7 cellular contexts compared by ENCODE assay signal in genomic region chr6:146812811-146813321, GRCh38.
DNase-seq lines count a peak whose midpoint lies in the region; ATAC-seq and TF ChIP-seq lines count a peak whose summit lies in the region.
"Not testable (repeated sequence)": the region's sequence is repeated elsewhere in the genome, so short reads cannot be mapped to it uniquely, and the experiment has no call there.

No MANE protein-coding gene starts in this region.

- H2BK12ac ChIP-seq in trophoblast cell (ENCODE audit: low read length), result not testable (repeated sequence)

- intact Hi-C loops in left cardiac atrium (cut with DNase I), result not testable (repeated sequence)

- not testable (repeated sequence) for H3K27me3 ChIP-seq in trophoblast cell (ENCODE audit: insufficient read depth, low read length)

- peaks cover 25% of the 10 kb centered on the region for H3K4me1 ChIP-seq in mesodermal cell (ENCODE audit: control insufficient read depth, insufficient read depth, low read length, poor library complexity, severe bottlenecking)
- H3K4me1 ChIP-seq in trophoblast cell (ENCODE audit: control insufficient read depth in 1 of 2, insufficient read depth in 2 of 2, low read length in 2 of 2), result not testable (repeated sequence)

- peak overlapping the region; percentile 60 for H2BK120ac ChIP-seq in trophoblast cell (ENCODE audit: insufficient read depth, low read length, poor library complexity)

- H3K79me2 ChIP-seq in trophoblast cell (ENCODE audit: control insufficient read depth, insufficient read depth, low read length, poor library complexity), result not testable (repeated sequence)

- peak overlapping the region; percentile 73 for H2BK5ac ChIP-seq in trophoblast cell (ENCODE audit: low read depth, low read length, poor library complexity)

- H4K91ac ChIP-seq in trophoblast cell (ENCODE audit: low read depth, low read length), result not testable (repeated sequence)

- not testable (repeated sequence) for H4K12ac ChIP-seq in trophoblast cell (ENCODE audit: low read depth, low read length)

- not testable (repeated sequence) for H3K4me2 ChIP-seq in trophoblast cell (ENCODE audit: low read length)

- not testable (repeated sequence) for ATAC-seq in WTC11
- peak; percentile 53 to 54 for ATAC-seq in left cardiac atrium

- H2AK5ac ChIP-seq in trophoblast cell (ENCODE audit: low read length), result not testable (repeated sequence)

- not testable (repeated sequence) for H3K9me3 ChIP-seq in mesodermal cell (ENCODE audit: control insufficient read depth, low read length); trophoblast cell (ENCODE audit: insufficient read depth, low read depth, low read length)

- POLR2A ChIA-PET in WTC11 (lab: Charles Lee), result not testable (repeated sequence)

- not testable (repeated sequence) for H3K4me3 Mint-ChIP-seq in WTC11

- not testable (repeated sequence) for H3K23ac ChIP-seq in trophoblast cell (ENCODE audit: low read length)

- H3K4me1 Mint-ChIP-seq in WTC11, result not testable (repeated sequence)

- not testable (repeated sequence) for H3K4me3 ChIP-seq in mesodermal cell (ENCODE audit: extremely low read depth, insufficient read depth, low read length, poor library complexity, severe bottlenecking); trophoblast cell (ENCODE audit: low read depth, low read length)

- H3K79me1 ChIP-seq in trophoblast cell (ENCODE audit: low read length), result peaks cover 22% of the 10 kb centered on the region

- 86 to 92% methylated on average over 2 of the region's 6 CpGs for WGBS in mesodermal cell (ENCODE audit: insufficient coverage in 2 of 2), 2 experiments
- WGBS in trophoblast cell (ENCODE audit: extremely low coverage, insufficient coverage, insufficient read length), result no CpG with 5 or more reads among the region's 6 CpGs

- H3K36me3 ChIP-seq in mesodermal cell (ENCODE audit: control insufficient read depth, insufficient read depth, low read length); trophoblast cell (ENCODE audit: control insufficient read depth in 1 of 2, insufficient read depth in 2 of 2, low read length in 2 of 2): not testable (repeated sequence)

- not testable (repeated sequence) for H3K9ac ChIP-seq in trophoblast cell (ENCODE audit: low read length)

- not testable (repeated sequence) for H3K4ac ChIP-seq in trophoblast cell (ENCODE audit: low read depth, low read length)

- DNase-seq in EL (peak; percentile 38), LHCN-M2 (ENCODE audit: low read depth) (peak; percentile 35), brain pericyte (ENCODE audit: low read depth, low spot score) (peak; percentile 8), trophoblast cell (peak; percentile 9 to 54)
- not testable (repeated sequence) for DNase-seq in WTC11 (ENCODE audit: low spot score); left cardiac atrium

- not testable (repeated sequence) for TF ChIP-seq CTCF in WTC11 (IDR thresholded peaks at IDR 0.05)

- H3K36me3 Mint-ChIP-seq in WTC11, result not testable (repeated sequence)

- H3K27me3 Mint-ChIP-seq in WTC11 (ENCODE audit: low read depth), result not testable (repeated sequence)

- H3K9me3 Mint-ChIP-seq in WTC11, result not testable (repeated sequence)

- CTCF ChIA-PET in WTC11 (lab: Charles Lee), result not testable (repeated sequence)

- 0 out of 2 replicates have a peak overlapping the region, but pooled peaks have one; percentile 45 for H3K27ac Mint-ChIP-seq in WTC11

- H4K8ac ChIP-seq in trophoblast cell (ENCODE audit: low read depth, low read length), result not testable (repeated sequence)

- H3K27ac ChIP-seq in mesodermal cell (ENCODE audit: low read depth, low read length, severe bottlenecking) (peak overlapping the region; percentile 73), trophoblast cell (ENCODE audit: low read depth, low read length) (peak overlapping the region; percentile 96)

- H2AFZ ChIP-seq in trophoblast cell (ENCODE audit: insufficient read depth, low read length, poor library complexity), result not testable (repeated sequence)

- H3K18ac ChIP-seq in trophoblast cell (ENCODE audit: low read length), result not testable (repeated sequence)

- H3K14ac ChIP-seq in trophoblast cell (ENCODE audit: low read length), result not testable (repeated sequence)
